ENCODE assay signal across 22 cellular contexts in the genomic region with DNA sequence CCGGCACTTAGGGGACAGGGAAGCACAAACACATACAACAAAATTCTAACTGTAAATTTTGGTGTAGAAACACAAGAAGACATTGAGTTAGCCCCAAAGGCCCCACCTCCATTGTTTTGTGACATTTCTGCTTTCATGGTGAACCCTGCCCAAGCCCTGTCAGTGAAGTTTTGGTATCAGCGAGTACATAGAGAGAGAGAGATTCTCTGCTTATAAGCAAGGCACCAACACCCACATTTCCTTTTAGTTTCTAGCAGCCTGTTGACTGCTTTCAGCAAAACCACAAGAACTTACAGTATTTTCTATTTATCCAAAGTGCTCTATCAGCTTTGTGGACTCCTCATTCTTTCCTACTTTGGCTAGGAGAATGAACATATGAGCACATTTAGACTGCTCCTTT.
"Had no signal": no experiment of that assay in that cellular context is flagged by ENCODE, and none has a peak within 500 bp of the region (broad histone marks: within the 10 kb centered on the region; RNA-seq: fewer than 3 reads in every experiment).

No MANE protein-coding gene starts in this region.

- H3K4me1 ChIP-seq: esophagus muscularis mucosa, gastrocnemius medialis, heart right ventricle, lower lobe of right lung, tibial artery, upper lobe of left lung had no signal

- H3K27ac ChIP-seq: coronary artery, epithelial cell of prostate, esophagus muscularis mucosa, gastrocnemius medialis, heart right ventricle, lower lobe of right lung, ovary, tibial artery, upper lobe of left lung had no signal

- H3K27me3 Mint-ChIP-seq: memory B cell had no signal

- DNase-seq: effector CD8-positive, alpha-beta T cell; gastrocnemius medialis; heart right ventricle; hypothalamus; islet precursor cell; lower lobe of right lung; natural killer cell; ovary; right cardiac atrium; stimulated activated CD4-positive, alpha-beta T cell treated with anti-CD3 and anti-CD28 coated beads, Interleukin-4, amount 100 ng/mL, for 1 hour; stimulated activated CD8-positive, alpha-beta memory T cell treated with anti-CD3 and anti-CD28 coated beads, Interleukin-4, amount 100 ng/mL, for 48 hours; stimulated activated naive CD8-positive, alpha-beta T cell treated with anti-CD3 and anti-CD28 coated beads, Interleukin-15, Interleukin-2, amounts not matched to agents 100 U/mL and 50 U/mL, for 24 hours; tibial artery; upper lobe of left lung had no signal

- H3K4me3 ChIP-seq: coronary artery, esophagus muscularis mucosa, gastrocnemius medialis, heart right ventricle, lower lobe of right lung, ovary, tibial artery, upper lobe of left lung had no signal

- H3K36me3 ChIP-seq: lower lobe of right lung, ovary had no signal

- FAIRE-seq: endometrium had no signal

- H3K4me3 Mint-ChIP-seq: memory B cell; mesothelial cell of epicardium; natural killer cell; neural crest cell; stimulated activated effector memory CD8-positive, alpha-beta T cell treated with anti-CD3 and anti-CD28 coated beads, Interleukin-12 subunit alpha, Interleukin-12 subunit beta, amount 100 ng/mL, for 72 hours had no signal

- H3K27ac Mint-ChIP-seq: memory B cell; mesothelial cell of epicardium; natural killer cell; stimulated activated effector memory CD8-positive, alpha-beta T cell treated with anti-CD3 and anti-CD28 coated beads, Interleukin-12 subunit alpha, Interleukin-12 subunit beta, amount 100 ng/mL, for 72 hours had no signal

- H3K4me1 Mint-ChIP-seq: memory B cell; mesothelial cell of epicardium; natural killer cell; neural crest cell; stimulated activated effector memory CD8-positive, alpha-beta T cell treated with anti-CD3 and anti-CD28 coated beads, Interleukin-12 subunit alpha, Interleukin-12 subunit beta, amount 100 ng/mL, for 72 hours had no signal

- H3K27me3 ChIP-seq: esophagus muscularis mucosa, gastrocnemius medialis, heart right ventricle, ovary, tibial artery, upper lobe of left lung had no signal
